ENCODE assay signal across 13 cellular contexts in genomic region chr11:46302866-46303265, GRCh38. TPM values are rescaled to one million over a fixed set of nuclear protein-coding genes. Genes with fewer than 3 reads are reported as not detected.
A peak's percentile ranks its signal among the peaks of the same experiment; 100 is the strongest.
DNase-seq lines count a peak whose midpoint lies in the region; ATAC-seq and TF ChIP-seq lines count a peak whose summit lies in the region.
"Had no signal": no experiment of that assay in that cellular context is flagged by ENCODE, and none has a peak within 500 bp of the region (broad histone marks: within the 10 kb centered on the region; RNA-seq: fewer than 3 reads in every experiment).

No MANE protein-coding gene starts in this region.

- DNase-seq in stimulated activated naive B cell treated with anti-CD40 and anti-IgM and Interleukin-4, amounts not matched to agents 10 μg/mL and 1 μg/mL and 100 μg/mL, for 72 hours: peak; percentile 25
- no peak for DNase-seq in activated CD4-positive, alpha-beta T cell treated with anti-CD3 and anti-CD28 coated beads, Interleukin-2, amount 10 ng/mL, durations not matched to agents 7 days and 5 days
- DNase-seq in HEK293T (ENCODE audit: extremely low spot score) (no peak), tibial artery (no peak)
- DNase-seq: activated T-cell treated with anti-CD3 and anti-CD28 coated beads, Interleukin-2, amount 50 U/mL, for 48 hours; NCI-H1417; sigmoid colon had no signal

- H3K4me3 ChIP-seq in tibial artery: no peak overlapping the region
- H3K4me3 ChIP-seq: sigmoid colon had no signal

- no peak overlapping the region for H3K4me3 Mint-ChIP-seq in stimulated activated naive B cell treated with anti-CD40 and anti-IgM and Interleukin-4, amounts not matched to agents 10 μg/mL and 1 μg/mL and 100 μg/mL, for 72 hours
- no peak overlapping the region for H3K4me3 Mint-ChIP-seq in activated CD4-positive, alpha-beta T cell treated with anti-CD3 and anti-CD28 coated beads, Interleukin-2, amount 10 ng/mL, durations not matched to agents 7 days and 5 days
- H3K4me3 Mint-ChIP-seq: type B pancreatic cell had no signal

- H3K27me3 ChIP-seq in tibial artery: peaks cover 0 to 9% of the 10 kb centered on the region in 2 donors
- H3K27me3 ChIP-seq: sigmoid colon had no signal

- no peaks in the 10 kb centered on the region for H3K9me3 Mint-ChIP-seq in stimulated activated naive B cell treated with anti-CD40 and anti-IgM and Interleukin-4, amounts not matched to agents 10 μg/mL and 1 μg/mL and 100 μg/mL, for 72 hours
- H3K9me3 Mint-ChIP-seq in activated CD4-positive, alpha-beta T cell treated with anti-CD3 and anti-CD28 coated beads, Interleukin-2, amount 10 ng/mL, durations not matched to agents 7 days and 5 days: no peaks in the 10 kb centered on the region
- H3K9me3 Mint-ChIP-seq: type B pancreatic cell had no signal

- intact Hi-C loops in tibial artery (cut with DNase I; ENCODE audit: low total_unique reads): no loop called here

- peaks cover 21 to 22% of the 10 kb centered on the region in 2 donors for H3K27me3 Mint-ChIP-seq in stimulated activated naive B cell treated with anti-CD40 and anti-IgM and Interleukin-4, amounts not matched to agents 10 μg/mL and 1 μg/mL and 100 μg/mL, for 72 hours
- peaks cover 6% of the 10 kb centered on the region for H3K27me3 Mint-ChIP-seq in activated CD4-positive, alpha-beta T cell treated with anti-CD3 and anti-CD28 coated beads, Interleukin-2, amount 10 ng/mL, durations not matched to agents 7 days and 5 days
- H3K27me3 Mint-ChIP-seq: type B pancreatic cell had no signal

- CTCF ChIA-PET in activated CD4-positive, alpha-beta T cell treated with anti-CD3 and anti-CD28 coated beads, Interleukin-2, amount 10 ng/mL, durations not matched to agents 7 days and 5 days (lab: Charles Lee): interaction anchor here (0.7 kb wide), 1 partner anchor 63 kb away, joined by 3 read pairs; no protein-coding TSS in a partner anchor
- CTCF ChIA-PET in HEK293T (lab: Yijun Ruan, JAX): interaction anchor here (1.1 kb wide), 1 partner anchor 63 kb away, joined by 4 read pairs; no protein-coding TSS in a partner anchor

- ATAC-seq in GM19043 (IDR thresholded peaks at IDR 0.05; ENCODE audit: low read depth, unreplicated experiment) (peak; percentile 74), HG02610 (IDR thresholded peaks at IDR 0.05; ENCODE audit: unreplicated experiment) (peak; percentile 51), HG03565 (IDR thresholded peaks at IDR 0.05; ENCODE audit: unreplicated experiment) (peak; percentile 43)
- peak; percentile 64 to 80 for ATAC-seq in stimulated activated naive B cell treated with anti-CD40 and anti-IgM and Interleukin-4, amounts not matched to agents 10 μg/mL and 1 μg/mL and 100 μg/mL, for 72 hours (replicated peaks)

- no peak for TF ChIP-seq CTCF in tibial artery (IDR thresholded peaks at IDR 0.05)

- H3K36me3 ChIP-seq in tibial artery: no peaks in the 10 kb centered on the region
- H3K36me3 ChIP-seq: sigmoid colon had no signal

- no peak overlapping the region for H3K27ac ChIP-seq in tibial artery
- H3K27ac ChIP-seq: epithelial cell of prostate, HL-60, sigmoid colon had no signal

- POLR2A ChIA-PET in activated CD4-positive, alpha-beta T cell treated with anti-CD3 and anti-CD28 coated beads, Interleukin-2, amount 10 ng/mL, durations not matched to agents 7 days and 5 days (lab: Charles Lee): no interaction called here
- POLR2A ChIA-PET in HEK293T (lab: Yijun Ruan, JAX): no interaction called here

- H3K27ac Mint-ChIP-seq in stimulated activated naive B cell treated with anti-CD40 and anti-IgM and Interleukin-4, amounts not matched to agents 10 μg/mL and 1 μg/mL and 100 μg/mL, for 72 hours: no peak overlapping the region
- H3K27ac Mint-ChIP-seq in activated CD4-positive, alpha-beta T cell treated with anti-CD3 and anti-CD28 coated beads, Interleukin-2, amount 10 ng/mL, durations not matched to agents 7 days and 5 days: no peak overlapping the region
- H3K27ac Mint-ChIP-seq: type B pancreatic cell had no signal

- H3K4me1 Mint-ChIP-seq in stimulated activated naive B cell treated with anti-CD40 and anti-IgM and Interleukin-4, amounts not matched to agents 10 μg/mL and 1 μg/mL and 100 μg/mL, for 72 hours: no peaks in the 10 kb centered on the region
- H3K4me1 Mint-ChIP-seq in activated CD4-positive, alpha-beta T cell treated with anti-CD3 and anti-CD28 coated beads, Interleukin-2, amount 10 ng/mL, durations not matched to agents 7 days and 5 days: peaks cover 1% of the 10 kb centered on the region

- H3K4me1 ChIP-seq in tibial artery: no peaks in the 10 kb centered on the region
- H3K4me1 ChIP-seq: sigmoid colon had no signal

- no peaks in the 10 kb centered on the region for H3K36me3 Mint-ChIP-seq in stimulated activated naive B cell treated with anti-CD40 and anti-IgM and Interleukin-4, amounts not matched to agents 10 μg/mL and 1 μg/mL and 100 μg/mL, for 72 hours
- no peaks in the 10 kb centered on the region for H3K36me3 Mint-ChIP-seq in activated CD4-positive, alpha-beta T cell treated with anti-CD3 and anti-CD28 coated beads, Interleukin-2, amount 10 ng/mL, durations not matched to agents 7 days and 5 days (ENCODE audit: low read depth)
- H3K36me3 Mint-ChIP-seq: type B pancreatic cell had no signal

- no peaks in the 10 kb centered on the region for H3K9me3 ChIP-seq in tibial artery
- H3K9me3 ChIP-seq: sigmoid colon had no signal

TF ChIP-seq in HEK293T, 16 proteins besides CTCF, POLR2A, EP300 and RAD21:
- TF ChIP-seq ELF4 (IDR thresholded peaks at IDR 0.05) (no peak), SUZ12 (IDR thresholded peaks at IDR 0.05) (no peak), TARDBP (IDR thresholded peaks at IDR 0.05) (no peak)

RNA-seq across cellular contexts. Expression of gene CREB3L1, which starts 25.4 kb away (rescaled TPM):
- not detected for total RNA-seq in activated CD4-positive, alpha-beta T cell treated with anti-CD3 and anti-CD28 coated beads, Interleukin-2, amount 10 ng/mL, durations not matched to agents 7 days and 5 days

RNA-seq across cellular contexts. Expression of gene DGKZ, which starts 44.4 kb away (rescaled TPM):
- 100 to 1,000 TPM; 178 to 187 TPM for total RNA-seq in activated CD4-positive, alpha-beta T cell treated with anti-CD3 and anti-CD28 coated beads, Interleukin-2, amount 10 ng/mL, durations not matched to agents 7 days and 5 days
